ENCODE assay signal across 23 cellular contexts in genomic region chr13:98825659-98826058, GRCh38.
DNase-seq lines count a peak whose midpoint lies in the region; ATAC-seq and TF ChIP-seq lines count a peak whose summit lies in the region.
"Had no signal": no experiment of that assay in that cellular context is flagged by ENCODE, and none has a peak within 500 bp of the region (broad histone marks: within the 10 kb centered on the region; RNA-seq: fewer than 3 reads in every experiment).

No MANE protein-coding gene starts in this region.

- no peak for DNase-seq in left ventricle myocardium inferior
- no peak for DNase-seq in Right ventricle myocardium inferior (ENCODE audit: missing footprints)
- no peak for DNase-seq in activated naive CD8-positive, alpha-beta T cell treated with anti-CD3 and anti-CD28 coated beads, Interleukin-2, amount 10 ng/mL, durations not matched to agents 7 days and 5 days
- DNase-seq in memory B cell (ENCODE audit: low spot score in 2 of 2), result no peak
- no peak for DNase-seq in DMS153 (lab: John Stamatoyannopoulos, UW)
- no peak for DNase-seq in AML-193 (lab: John Stamatoyannopoulos, UW)
- DNase-seq in retina, result no peak
- no peak for DNase-seq in occipital lobe (lab: John Stamatoyannopoulos, UW)
- DNase-seq: activated CD4-positive, CD25-positive, alpha-beta regulatory T cell treated with anti-CD3 and anti-CD28 coated beads, Interleukin-2, amount 50 U/mL, for 72 hours; activated CD8-positive, alpha-beta memory T cell treated with anti-CD3 and anti-CD28 coated beads for 24 hours; activated gamma-delta T cell; activated T-cell treated with anti-CD3 and anti-CD28 coated beads, Interleukin-2, amount 50 U/mL, for 1 hour; effector memory CD8-positive, alpha-beta T cell; foreskin melanocyte; NCI-H2081; PC-9; psoas muscle; SHP77 treated with DMSO at 0.1 percent for 48 hours; upper lobe of right lung had no signal

- peak overlapping the region; percentile 39 for H3K4me3 Mint-ChIP-seq in activated naive CD8-positive, alpha-beta T cell treated with anti-CD3 and anti-CD28 coated beads, Interleukin-2, amount 10 ng/mL, durations not matched to agents 7 days and 5 days
- H3K4me3 Mint-ChIP-seq in memory B cell, result peak overlapping the region; percentile 56
- H3K4me3 Mint-ChIP-seq: effector memory CD8-positive, alpha-beta T cell had no signal

- peaks cover 22% of the 10 kb centered on the region for H3K4me1 Mint-ChIP-seq in activated naive CD8-positive, alpha-beta T cell treated with anti-CD3 and anti-CD28 coated beads, Interleukin-2, amount 10 ng/mL, durations not matched to agents 7 days and 5 days
- H3K4me1 Mint-ChIP-seq in memory B cell, result peaks cover 7% of the 10 kb centered on the region

- peaks cover 48% of the 10 kb centered on the region for H3K4me1 ChIP-seq in left ventricle myocardium inferior
- H3K4me1 ChIP-seq: psoas muscle had no signal

- TF ChIP-seq CTCF in left ventricle myocardium inferior (IDR thresholded peaks at IDR 0.05; ENCODE audit: borderline replicate concordance), result no peak

- H3K9me3 ChIP-seq in left ventricle myocardium inferior (replicated peaks), result no peaks in the 10 kb centered on the region
- H3K9me3 ChIP-seq: A549, neutrophil, psoas muscle, upper lobe of right lung had no signal

- H3K27me3 ChIP-seq in left ventricle myocardium inferior (ENCODE audit: low read depth), result no peaks in the 10 kb centered on the region
- H3K27me3 ChIP-seq: hepatocyte, upper lobe of right lung had no signal

- peaks cover 54% of the 10 kb centered on the region for H3K36me3 Mint-ChIP-seq in activated naive CD8-positive, alpha-beta T cell treated with anti-CD3 and anti-CD28 coated beads, Interleukin-2, amount 10 ng/mL, durations not matched to agents 7 days and 5 days
- H3K36me3 Mint-ChIP-seq in memory B cell, result peaks cover 34% of the 10 kb centered on the region

- H3K27ac Mint-ChIP-seq in activated naive CD8-positive, alpha-beta T cell treated with anti-CD3 and anti-CD28 coated beads, Interleukin-2, amount 10 ng/mL, durations not matched to agents 7 days and 5 days, result no peak overlapping the region
- H3K27ac Mint-ChIP-seq in memory B cell, result no peak overlapping the region

- intact Hi-C loops in left ventricle myocardium inferior (cut with micrococcal nuclease), result no loop called here
- intact Hi-C loops in Right ventricle myocardium inferior (cut with DNase I), result no loop called here

- H3K36me3 ChIP-seq in left ventricle myocardium inferior, result peaks cover 71% of the 10 kb centered on the region
- H3K36me3 ChIP-seq: neutrophil had no signal

- POLR2A ChIA-PET in activated naive CD8-positive, alpha-beta T cell treated with anti-CD3 and anti-CD28 coated beads, Interleukin-2, amount 10 ng/mL, durations not matched to agents 7 days and 5 days (lab: Charles Lee), result no interaction called here

- no peaks in the 10 kb centered on the region for H3K27me3 Mint-ChIP-seq in activated naive CD8-positive, alpha-beta T cell treated with anti-CD3 and anti-CD28 coated beads, Interleukin-2, amount 10 ng/mL, durations not matched to agents 7 days and 5 days
- no peaks in the 10 kb centered on the region for H3K27me3 Mint-ChIP-seq in memory B cell
- H3K27me3 Mint-ChIP-seq: effector memory CD8-positive, alpha-beta T cell had no signal

- no peak overlapping the region for H3K4me3 ChIP-seq in left ventricle myocardium inferior
- H3K4me3 ChIP-seq: A549, hepatocyte, PC-9, psoas muscle, upper lobe of right lung had no signal

- no peaks in the 10 kb centered on the region for H3K9me3 Mint-ChIP-seq in activated naive CD8-positive, alpha-beta T cell treated with anti-CD3 and anti-CD28 coated beads, Interleukin-2, amount 10 ng/mL, durations not matched to agents 7 days and 5 days
- no peaks in the 10 kb centered on the region for H3K9me3 Mint-ChIP-seq in memory B cell
- H3K9me3 Mint-ChIP-seq: effector memory CD8-positive, alpha-beta T cell had no signal

- ATAC-seq in Right ventricle myocardium inferior (no peak), memory B cell (ENCODE audit: low read depth) (no peak)
- ATAC-seq in activated naive CD8-positive, alpha-beta T cell treated with anti-CD3 and anti-CD28 coated beads, Interleukin-2, amount 10 ng/mL, durations not matched to agents 7 days and 5 days (ENCODE audit: low read depth), result peak; percentile 14
- ATAC-seq: A549; effector memory CD8-positive, alpha-beta T cell; esophagus mucosa; psoas muscle; upper lobe of right lung had no signal

- H3K27ac ChIP-seq in left ventricle myocardium inferior (replicated peaks), result peak overlapping the region; percentile 23
- H3K27ac ChIP-seq: A549, hepatocyte, neutrophil, PC-9, psoas muscle, upper lobe of right lung had no signal
